In the genomic region with DNA sequence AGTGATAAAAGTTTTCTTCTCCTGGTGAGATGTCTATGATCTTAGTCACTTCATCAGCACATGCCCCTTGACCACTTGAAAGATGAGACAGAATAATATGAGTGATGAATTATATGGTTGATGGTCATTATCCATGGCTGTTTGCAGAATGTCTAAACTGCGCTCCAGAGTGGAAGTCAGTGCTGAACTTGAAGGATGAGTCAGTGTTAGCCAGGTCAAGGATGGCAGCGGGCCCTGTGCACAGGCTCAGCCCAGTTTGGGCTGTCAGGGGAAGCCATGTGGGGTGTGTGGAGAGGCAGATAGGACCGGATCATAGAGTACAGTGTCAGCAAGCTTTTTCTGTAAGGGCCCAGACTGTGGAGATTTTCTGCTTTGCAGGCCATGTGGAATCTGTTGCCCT, we compare ENCODE assay signal across 15 cellular contexts.
DNase-seq lines count a peak whose midpoint lies in the region; ATAC-seq and TF ChIP-seq lines count a peak whose summit lies in the region.
"Had no signal": no experiment of that assay in that cellular context is flagged by ENCODE, and none has a peak within 500 bp of the region (broad histone marks: within the 10 kb centered on the region; RNA-seq: fewer than 3 reads in every experiment).

No MANE protein-coding gene starts in this region.

- TF ChIP-seq CTCF in heart right ventricle (IDR thresholded peaks at IDR 0.05) (no peak), fibroblast of pulmonary artery (IDR thresholded peaks at IDR 0.05; ENCODE audit: low read length, missing control alignments) (no peak), type B pancreatic cell (conservative IDR thresholded peaks at IDR 0.05) (no peak)

- H3K4me3 ChIP-seq in heart right ventricle (no peak overlapping the region), fibroblast of pulmonary artery (replicated peaks; ENCODE audit: low read depth, low read length) (no peak overlapping the region)

- H3K27ac Mint-ChIP-seq in type B pancreatic cell: peak overlapping the region; percentile 13
- no peak overlapping the region for H3K27ac Mint-ChIP-seq in activated CD4-positive, alpha-beta memory T cell treated with anti-CD3 and anti-CD28 coated beads, Interleukin-2, amount 10 ng/mL, durations not matched to agents 7 days and 5 days

- ATAC-seq in heart right ventricle (peak in 5 of 8 donors; percentile 35 to 81 (median 43)), Right ventricle myocardium superior (ENCODE audit: poor library complexity) (no peak), SK-N-SH treated with all-trans-retinoic acid at 6 μM for 48 hours (peak; percentile 92), HG02798 (IDR thresholded peaks at IDR 0.05; ENCODE audit: poor library complexity, unreplicated experiment) (no peak)

- H3K9me3 Mint-ChIP-seq in type B pancreatic cell: no peaks in the 10 kb centered on the region
- no peaks in the 10 kb centered on the region for H3K9me3 Mint-ChIP-seq in activated CD4-positive, alpha-beta memory T cell treated with anti-CD3 and anti-CD28 coated beads, Interleukin-2, amount 10 ng/mL, durations not matched to agents 7 days and 5 days

- CTCF ChIA-PET in activated CD4-positive, alpha-beta memory T cell treated with anti-CD3 and anti-CD28 coated beads, Interleukin-2, amount 10 ng/mL, durations not matched to agents 7 days and 5 days (lab: Charles Lee): no interaction called here

- H3K36me3 ChIP-seq in heart right ventricle: peaks cover 0 to 65% (median 16%) of the 10 kb centered on the region in 9 donors

- peaks cover 34% of the 10 kb centered on the region for H3K36me3 Mint-ChIP-seq in type B pancreatic cell
- no peaks in the 10 kb centered on the region for H3K36me3 Mint-ChIP-seq in activated CD4-positive, alpha-beta memory T cell treated with anti-CD3 and anti-CD28 coated beads, Interleukin-2, amount 10 ng/mL, durations not matched to agents 7 days and 5 days (ENCODE audit: low read depth)

- H3K27ac ChIP-seq in heart right ventricle: peak overlapping the region in 2 of 10 donors; percentile 3 to 5

- H3K4me3 Mint-ChIP-seq in type B pancreatic cell: no peak overlapping the region
- no peak overlapping the region for H3K4me3 Mint-ChIP-seq in activated CD4-positive, alpha-beta memory T cell treated with anti-CD3 and anti-CD28 coated beads, Interleukin-2, amount 10 ng/mL, durations not matched to agents 7 days and 5 days

- no peaks in the 10 kb centered on the region for H3K9me3 ChIP-seq in heart right ventricle

- no peak for DNase-seq in heart right ventricle
- DNase-seq in Right ventricle myocardium superior: no peak
- peak; percentile 16 for DNase-seq in fibroblast of pulmonary artery (ENCODE audit: low read depth)
- no peak for DNase-seq in type B pancreatic cell (ENCODE audit: extremely low spot score, unreplicated experiment)
- no peak for DNase-seq in NAMALWA (ENCODE audit: low spot score)
- no peak for DNase-seq in activated CD4-positive, alpha-beta memory T cell treated with anti-CD3 and anti-CD28 coated beads, Interleukin-2, amount 10 ng/mL, durations not matched to agents 7 days and 5 days
- DNase-seq: activated T-cell treated with anti-CD3 and anti-CD28 coated beads, Interleukin-2, amount 50 U/mL, for 48 hours; amniotic stem cell; DMS153; NCI-H1105; NCI-H446 treated with DMSO at 0.1 percent for 48 hours; stimulated activated CD4-positive, alpha-beta T cell treated with anti-CD3 and anti-CD28 coated beads, Interleukin-15, amount 100 ng/mL, for 24 hours; T-helper 1 cell had no signal

- 84 to 86% methylated on average over 3 of the region's 3 CpGs for WGBS in heart right ventricle, 2 donors

- POLR2A ChIA-PET in activated CD4-positive, alpha-beta memory T cell treated with anti-CD3 and anti-CD28 coated beads, Interleukin-2, amount 10 ng/mL, durations not matched to agents 7 days and 5 days (lab: Charles Lee): no interaction called here

- H3K27me3 ChIP-seq in heart right ventricle: no peaks in the 10 kb centered on the region

- peaks cover 0 to 26% (median 23%) of the 10 kb centered on the region in 9 donors for H3K4me1 ChIP-seq in heart right ventricle

- H3K4me1 Mint-ChIP-seq in type B pancreatic cell (ENCODE audit: unreplicated experiment): peaks cover 34% of the 10 kb centered on the region
- no peaks in the 10 kb centered on the region for H3K4me1 Mint-ChIP-seq in activated CD4-positive, alpha-beta memory T cell treated with anti-CD3 and anti-CD28 coated beads, Interleukin-2, amount 10 ng/mL, durations not matched to agents 7 days and 5 days

- intact Hi-C loops in heart right ventricle (cut with DNase I) (loop anchor here in 4 of 10 donors (10.0 kb wide), 3 partner anchors 105 to 125 kb away; no protein-coding TSS in a partner anchor), Right ventricle myocardium superior (cut with DNase I) (no loop called here)

- no peaks in the 10 kb centered on the region for H3K27me3 Mint-ChIP-seq in type B pancreatic cell
- no peaks in the 10 kb centered on the region for H3K27me3 Mint-ChIP-seq in activated CD4-positive, alpha-beta memory T cell treated with anti-CD3 and anti-CD28 coated beads, Interleukin-2, amount 10 ng/mL, durations not matched to agents 7 days and 5 days

TF ChIP-seq in SK-N-SH treated with all-trans-retinoic acid at 6 μM for 48 hours, 23 proteins besides CTCF, POLR2A, EP300 and RAD21:
- TF ChIP-seq PPARA (CRISPR knock-in tag; IDR thresholded peaks at IDR 0.05; ENCODE audit: borderline replicate concordance) (no peak), ZNF565 (CRISPR knock-in tag; conservative IDR thresholded peaks at IDR 0.05; ENCODE audit: low read depth) (no peak)
- TF ChIP-seq, protein P1, sequence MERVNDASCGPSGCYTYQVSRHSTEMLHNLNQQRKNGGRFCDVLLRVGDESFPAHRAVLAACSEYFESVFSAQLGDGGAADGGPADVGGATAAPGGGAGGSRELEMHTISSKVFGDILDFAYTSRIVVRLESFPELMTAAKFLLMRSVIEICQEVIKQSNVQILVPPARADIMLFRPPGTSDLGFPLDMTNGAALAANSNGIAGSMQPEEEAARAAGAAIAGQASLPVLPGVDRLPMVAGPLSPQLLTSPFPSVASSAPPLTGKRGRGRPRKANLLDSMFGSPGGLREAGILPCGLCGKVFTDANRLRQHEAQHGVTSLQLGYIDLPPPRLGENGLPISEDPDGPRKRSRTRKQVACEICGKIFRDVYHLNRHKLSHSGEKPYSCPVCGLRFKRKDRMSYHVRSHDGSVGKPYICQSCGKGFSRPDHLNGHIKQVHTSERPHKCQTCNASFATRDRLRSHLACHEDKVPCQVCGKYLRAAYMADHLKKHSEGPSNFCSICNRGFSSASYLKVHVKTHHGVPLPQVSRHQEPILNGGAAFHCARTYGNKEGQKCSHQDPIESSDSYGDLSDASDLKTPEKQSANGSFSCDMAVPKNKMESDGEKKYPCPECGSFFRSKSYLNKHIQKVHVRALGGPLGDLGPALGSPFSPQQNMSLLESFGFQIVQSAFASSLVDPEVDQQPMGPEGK (CRISPR knock-in tag; IDR thresholded peaks at IDR 0.05; ENCODE audit: borderline replicate concordance): no peak

Comparison
In these comparisons a context has a peak if more than half of its experiments do, and no peak if none do; other contexts are left out.
1. ATAC-seq: peak in heart right ventricle (5 of 8) and SK-N-SH treated with all-trans-retinoic acid at 6 μM for 48 hours (single experiment); none in Right ventricle myocardium superior (single experiment) and HG02798 (single experiment).